Comparison of ENCODE assay signal across 10 cellular contexts in the genomic region with DNA sequence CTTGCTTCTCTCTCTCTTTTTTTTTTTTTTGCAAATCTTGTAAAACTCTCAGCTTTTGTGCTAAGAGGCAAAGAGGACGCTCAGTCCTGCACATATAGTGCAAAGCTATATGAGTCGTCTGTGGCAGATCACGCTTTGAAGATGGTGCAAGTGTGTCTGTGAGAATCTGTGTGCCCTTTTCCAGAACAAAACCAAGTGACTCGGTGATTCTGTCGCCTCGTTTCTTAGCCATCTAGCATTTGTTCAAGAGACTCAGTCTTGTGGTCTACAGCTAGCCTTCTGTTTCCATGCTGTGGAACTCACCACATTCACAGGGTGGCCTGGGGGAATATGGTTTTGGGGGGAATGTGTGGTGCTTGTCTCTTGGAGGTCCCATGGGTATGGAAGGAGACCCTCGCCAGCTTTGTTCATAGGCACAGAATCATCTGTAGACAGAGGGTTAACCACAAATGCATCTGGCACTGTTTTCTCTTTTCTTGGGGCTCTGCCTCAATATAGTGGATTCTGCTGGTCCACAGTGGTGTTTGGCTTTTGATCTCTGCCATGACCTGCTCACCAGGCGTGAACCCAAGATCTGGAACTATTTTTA.
DNase-seq lines count a peak whose midpoint lies in the region; ATAC-seq and TF ChIP-seq lines count a peak whose summit lies in the region.
"Had no signal": no experiment of that assay in that cellular context is flagged by ENCODE, and none has a peak within 500 bp of the region (broad histone marks: within the 10 kb centered on the region; RNA-seq: fewer than 3 reads in every experiment).

No MANE protein-coding gene starts in this region.

- H3K27ac ChIP-seq in 22Rv1: 0 out of 2 replicates have a peak overlapping the region, but pooled peaks have one; percentile 13
- H3K27ac ChIP-seq in colonic mucosa: peak overlapping the region; percentile 71

- H3K36me3 ChIP-seq in colonic mucosa: no peaks in the 10 kb centered on the region

- H3K27me3 Mint-ChIP-seq in nephron (ENCODE audit: low read depth): no peaks in the 10 kb centered on the region

- H3K36me3 Mint-ChIP-seq in nephron (ENCODE audit: low read depth): no peaks in the 10 kb centered on the region

- DNase-seq in NAMALWA (ENCODE audit: low spot score) (peak; percentile 72), colonic mucosa (no peak), SW 1271 (lab: John Stamatoyannopoulos, UW) (no peak), GM19240 (ENCODE audit: insufficient read length, low spot score) (no peak)
- no peak for DNase-seq in stimulated activated CD4-positive, alpha-beta T cell treated with anti-CD3 and anti-CD28 coated beads, Interleukin-4, amount 100 ng/mL, for 4 hours
- DNase-seq: DMS79, NCI-H1092 had no signal

- ATAC-seq in HG03135 (IDR thresholded peaks at IDR 0.05; ENCODE audit: unreplicated experiment): no peak

- H3K4me1 Mint-ChIP-seq in nephron: peaks cover 72% of the 10 kb centered on the region

- peak overlapping the region; percentile 98 to 99 (median 98) for H3K27ac Mint-ChIP-seq in nephron

- no peak for TF ChIP-seq CTCF in 22Rv1 (IDR thresholded peaks at IDR 0.05)
- TF ChIP-seq CTCF in colonic mucosa (IDR thresholded peaks at IDR 0.05): no peak
- TF ChIP-seq CTCF in nephron (IDR thresholded peaks at IDR 0.05; ENCODE audit: unreplicated experiment in 3 of 3): no peak

- H3K4me1 ChIP-seq in colonic mucosa: peaks cover 5% of the 10 kb centered on the region

- no peaks in the 10 kb centered on the region for H3K9me3 ChIP-seq in colonic mucosa

- H3K27me3 ChIP-seq in colonic mucosa: no peaks in the 10 kb centered on the region

- no peaks in the 10 kb centered on the region for H3K9me3 Mint-ChIP-seq in nephron

- H3K9ac ChIP-seq in colonic mucosa (ENCODE audit: low read depth in 2 of 2, low read length in 2 of 2): peak overlapping the region; percentile 47 to 56

- peak overlapping the region; percentile 78 to 86 (median 82) for H3K4me3 Mint-ChIP-seq in nephron

- intact Hi-C loops in colonic mucosa (cut with DNase I): no loop called here

- H3K4me3 ChIP-seq in colonic mucosa: peak overlapping the region; percentile 13
